8 cellular contexts compared by ENCODE assay signal in genomic region chr10:95290801-95291633, GRCh38. TPM values are rescaled to one million over a fixed set of nuclear protein-coding genes. Genes with fewer than 3 reads are reported as not detected.
DNase-seq lines count a peak whose midpoint lies in the region; ATAC-seq and TF ChIP-seq lines count a peak whose summit lies in the region.

A gene with protein sequence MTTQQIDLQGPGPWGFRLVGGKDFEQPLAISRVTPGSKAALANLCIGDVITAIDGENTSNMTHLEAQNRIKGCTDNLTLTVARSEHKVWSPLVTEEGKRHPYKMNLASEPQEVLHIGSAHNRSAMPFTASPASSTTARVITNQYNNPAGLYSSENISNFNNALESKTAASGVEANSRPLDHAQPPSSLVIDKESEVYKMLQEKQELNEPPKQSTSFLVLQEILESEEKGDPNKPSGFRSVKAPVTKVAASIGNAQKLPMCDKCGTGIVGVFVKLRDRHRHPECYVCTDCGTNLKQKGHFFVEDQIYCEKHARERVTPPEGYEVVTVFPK (minus strand): TSS chr10:95291003. CDS start chr10:95290915, 88 bp downstream.

- TF ChIP-seq CTCF in AG04450 (IDR thresholded peaks at IDR 0.05; ENCODE audit: low read depth, low read length) (peak; percentile 20; the same call in 1 of the 2 replicates), fibroblast of lung (conservative IDR thresholded peaks at IDR 0.05 in 1 of 2, IDR thresholded peaks at IDR 0.05 in 1 of 2; ENCODE audit: low read depth in 1 of 2, low read length in 2 of 2) (peak in 1 of 2 donors; percentile 14)
- TF ChIP-seq CTCF in activated CD8-positive, alpha-beta T cell treated with anti-CD3 and anti-CD28 coated beads for 36 hours (IDR thresholded peaks at IDR 0.05) = no peak

- H3K27ac ChIP-seq in AG04450 (ENCODE audit: low read depth, low read length) (peak within 1 kb of the TSS; percentile 11), fibroblast of lung (ENCODE audit: insufficient read depth, low read length) (peak within 1 kb of the TSS; percentile 71)

- peak within 1 kb of the TSS; percentile 92 for H3K4me3 ChIP-seq in AG04450 (ENCODE audit: low read depth, low read length)
- peak within 1 kb of the TSS; percentile 60 to 94 (median 78) for H3K4me3 ChIP-seq in fibroblast of lung (replicated peaks in 1 of 4; ENCODE audit: control extremely low read depth in 1 of 4, insufficient read depth in 1 of 4, low read depth in 3 of 4, low read length in 4 of 4)

- H3K9me3 ChIP-seq in AG04450 (ENCODE audit: control insufficient read depth, insufficient read depth, low read length) = no peaks in the 10 kb centered on the region; the same call in 1 of the 2 replicates
- H3K9me3 ChIP-seq in fibroblast of lung (ENCODE audit: control insufficient read depth, insufficient read depth, low read depth, low read length) = no peaks in the 10 kb centered on the region

- peak within 1 kb of the TSS; percentile 34 for H2AFZ ChIP-seq in fibroblast of lung (ENCODE audit: low read length)

- no peaks in the 10 kb centered on the region for H3K9me3 Mint-ChIP-seq in activated CD8-positive, alpha-beta T cell treated with anti-CD3 and anti-CD28 coated beads for 36 hours
- H3K9me3 Mint-ChIP-seq in natural killer cell treated with Interleukin-12 subunit alpha and Interleukin-12 subunit beta and Interleukin-15 and Interleukin-18, amount 100 ng/mL, for 72 hours = no peaks in the 10 kb centered on the region

- peaks cover 12% of the 10 kb centered on the region for H3K4me1 Mint-ChIP-seq in activated CD8-positive, alpha-beta T cell treated with anti-CD3 and anti-CD28 coated beads for 36 hours (ENCODE audit: low read depth)
- peaks cover 24 to 26% of the 10 kb centered on the region in 2 donors for H3K4me1 Mint-ChIP-seq in natural killer cell treated with Interleukin-12 subunit alpha and Interleukin-12 subunit beta and Interleukin-15 and Interleukin-18, amount 100 ng/mL, for 72 hours (ENCODE audit: low read depth in 2 of 2)

- peak within 1 kb of the TSS; percentile 95 for H3K9ac ChIP-seq in fibroblast of lung (ENCODE audit: insufficient read depth, low read length)

- H3K4me3 Mint-ChIP-seq in activated CD8-positive, alpha-beta T cell treated with anti-CD3 and anti-CD28 coated beads for 36 hours = peak within 1 kb of the TSS; percentile 61
- peak within 1 kb of the TSS; percentile 85 for H3K4me3 Mint-ChIP-seq in natural killer cell treated with Interleukin-12 subunit alpha and Interleukin-12 subunit beta and Interleukin-15 and Interleukin-18, amount 100 ng/mL, for 72 hours

- H3K36me3 Mint-ChIP-seq in activated CD8-positive, alpha-beta T cell treated with anti-CD3 and anti-CD28 coated beads for 36 hours (ENCODE audit: low read depth) = no peaks in the 10 kb centered on the region
- no peaks in the 10 kb centered on the region for H3K36me3 Mint-ChIP-seq in natural killer cell treated with Interleukin-12 subunit alpha and Interleukin-12 subunit beta and Interleukin-15 and Interleukin-18, amount 100 ng/mL, for 72 hours

- H3K4me2 ChIP-seq in fibroblast of lung (ENCODE audit: extremely low read depth, insufficient read depth, low read length) = peak within 1 kb of the TSS; percentile 82

- no peak for DNase-seq in AG04450 (ENCODE audit: low read depth, low spot score)
- peak; percentile 48 for DNase-seq in NCI-H2171 treated with DMSO at 0.1 percent for 48 hours (lab: John Stamatoyannopoulos, UW)
- peak; percentile 40 for DNase-seq in activated CD8-positive, alpha-beta T cell treated with anti-CD3 and anti-CD28 coated beads for 36 hours
- DNase-seq in fibroblast of lung (ENCODE audit: low read depth in 2 of 2) = peak; percentile 33 to 56
- peak; percentile 74 for DNase-seq in natural killer cell treated with Interleukin-12 subunit alpha and Interleukin-12 subunit beta and Interleukin-15 and Interleukin-18, amount 100 ng/mL, for 72 hours (ENCODE audit: low spot score)
- DNase-seq in central memory CD4-positive, alpha-beta T cell = no peak

- peak; percentile 48 for ATAC-seq in GM18502 (IDR thresholded peaks at IDR 0.05; ENCODE audit: poor library complexity, unreplicated experiment)
- peak; percentile 35 for ATAC-seq in HG02870 (IDR thresholded peaks at IDR 0.05; ENCODE audit: unreplicated experiment)
- peak; percentile 73 for ATAC-seq in activated CD8-positive, alpha-beta T cell treated with anti-CD3 and anti-CD28 coated beads for 36 hours
- ATAC-seq in natural killer cell treated with Interleukin-12 subunit alpha and Interleukin-12 subunit beta and Interleukin-15 and Interleukin-18, amount 100 ng/mL, for 72 hours = peak; percentile 83 to 91

- peaks cover 16% of the 10 kb centered on the region for H3K4me1 ChIP-seq in fibroblast of lung (ENCODE audit: control insufficient read depth, extremely low read depth, insufficient read depth, low read length)

- H3K79me2 ChIP-seq in fibroblast of lung (ENCODE audit: control insufficient read depth, insufficient read depth, low read length) = peaks cover 41% of the 10 kb centered on the region

- H3K27me3 ChIP-seq in AG04450 (ENCODE audit: control insufficient read depth, insufficient read depth, low read length) (no peaks in the 10 kb centered on the region), fibroblast of lung (ENCODE audit: control insufficient read depth, insufficient read depth, low read length) (no peaks in the 10 kb centered on the region)

- intact Hi-C loops in activated CD8-positive, alpha-beta T cell treated with anti-CD3 and anti-CD28 coated beads for 36 hours (cut with micrococcal nuclease) = no loop called here

- H3K36me3 ChIP-seq in fibroblast of lung (ENCODE audit: control insufficient read depth, insufficient read depth, low read length) = no peaks in the 10 kb centered on the region

- POLR2A ChIA-PET in AG04450 (lab: Yijun Ruan, JAX) = interaction anchor here (1.0 to 1.2 kb wide), 3 partner anchors 17 to 51 kb away, joined by 4 to 6 read pairs (median 4); no protein-coding TSS in a partner anchor
- POLR2A ChIA-PET in activated CD8-positive, alpha-beta T cell treated with anti-CD3 and anti-CD28 coated beads for 36 hours (lab: Charles Lee) = no interaction called here

- no peak within 1 kb of the TSS for H3K27ac Mint-ChIP-seq in activated CD8-positive, alpha-beta T cell treated with anti-CD3 and anti-CD28 coated beads for 36 hours
- H3K27ac Mint-ChIP-seq in natural killer cell treated with Interleukin-12 subunit alpha and Interleukin-12 subunit beta and Interleukin-15 and Interleukin-18, amount 100 ng/mL, for 72 hours = peak within 1 kb of the TSS in 1 of 2 donors; percentile 46

- CTCF ChIA-PET in AG04450 (lab: Charles Lee) = interaction anchor here (0.6 kb wide), 1 partner anchor 877 kb away, joined by 4 read pairs; no protein-coding TSS in a partner anchor
- CTCF ChIA-PET in activated CD8-positive, alpha-beta T cell treated with anti-CD3 and anti-CD28 coated beads for 36 hours (lab: Charles Lee) = no interaction called here

- peaks cover 54% of the 10 kb centered on the region for H3K27me3 Mint-ChIP-seq in activated CD8-positive, alpha-beta T cell treated with anti-CD3 and anti-CD28 coated beads for 36 hours
- H3K27me3 Mint-ChIP-seq in natural killer cell treated with Interleukin-12 subunit alpha and Interleukin-12 subunit beta and Interleukin-15 and Interleukin-18, amount 100 ng/mL, for 72 hours = peaks cover 0 to 2% of the 10 kb centered on the region in 2 donors

- no peaks in the 10 kb centered on the region for H4K20me1 ChIP-seq in fibroblast of lung (ENCODE audit: control insufficient read depth, extremely low read depth, insufficient read depth, low read length)

RNA-seq across cellular contexts. Expression of the gene that starts here (rescaled TPM):
- polyA plus RNA-seq in AG04450 (2011; rRNA removed) (255 and 334 TPM in 2 replicates), fibroblast of lung (199 and 390 TPM in 2 replicates)
- polyA minus RNA-seq in AG04450 (2011; rRNA and poly(A)+ RNA removed) = 269 and 320 TPM in 2 replicates
- 1 to 10 TPM in 1 of 2 experiments, under 1 TPM in 1; 0.74 to 1.1 TPM for total RNA-seq in activated CD8-positive, alpha-beta T cell treated with anti-CD3 and anti-CD28 coated beads for 36 hours
- 12.1 and 24.3 TPM in 2 replicates for total RNA-seq in fibroblast of lung
- polyA plus RNA-seq in fibroblast of lung (2012) = 236 and 460 TPM in 2 replicates
- polyA minus RNA-seq in fibroblast of lung (ENCODE audit: low replicate concordance) = 188 and 437 TPM in 2 replicates
- 1 to 10 TPM; 2.7 to 6.8 TPM for total RNA-seq in natural killer cell treated with Interleukin-12 subunit alpha and Interleukin-12 subunit beta and Interleukin-15 and Interleukin-18, amount 100 ng/mL, for 72 hours

Comparison
In these comparisons a context has a peak if more than half of its experiments do, and no peak if none do; other contexts are left out.
1. DNase-seq: peak in NCI-H2171 treated with DMSO at 0.1 percent for 48 hours (single experiment), activated CD8-positive, alpha-beta T cell treated with anti-CD3 and anti-CD28 coated beads for 36 hours (single experiment), fibroblast of lung (2 of 2) and natural killer cell treated with Interleukin-12 subunit alpha and Interleukin-12 subunit beta and Interleukin-15 and Interleukin-18, amount 100 ng/mL, for 72 hours (single experiment); none in AG04450 (single experiment) and central memory CD4-positive, alpha-beta T cell (single experiment).
2. ATAC-seq: peak in every context shown above with its lines; median percentile 87 in natural killer cell treated with Interleukin-12 subunit alpha and Interleukin-12 subunit beta and Interleukin-15 and Interleukin-18, amount 100 ng/mL, for 72 hours; 73 in activated CD8-positive, alpha-beta T cell treated with anti-CD3 and anti-CD28 coated beads for 36 hours; 48 in GM18502; 35 in HG02870.